In genomic region chr17:18314731-18315497, GRCh38 we compare ENCODE assay signal across 8 cellular contexts. TPM values are rescaled to one million over a fixed set of nuclear protein-coding genes. Genes with fewer than 3 reads are reported as not detected.
DNase-seq lines count a peak whose midpoint lies in the region; ATAC-seq and TF ChIP-seq lines count a peak whose summit lies in the region.

Gene SMCR8 (plus strand): TSS chr17:18315293. CDS start chr17:18315790, 497 bp downstream.
Gene TOP3A (minus strand): TSS chr17:18314994. CDS start chr17:18314778, 216 bp downstream.

- POLR2A ChIA-PET in IMR-90 (lab: Charles Lee; ENCODE audit: unreplicated experiment), result no interaction called here

- H2AK5ac ChIP-seq in IMR-90 (ENCODE audit: low read depth, low read length), result peak within 1 kb of the TSS; percentile 80

- H2BK5ac ChIP-seq in IMR-90 (ENCODE audit: low read depth, low read length, poor library complexity, severe bottlenecking), result peak within 1 kb of the TSS; percentile 67

- CTCF ChIA-PET in IMR-90 (lab: Yijun Ruan, JAX), result no interaction called here

- ATAC-seq in GM21528 (IDR thresholded peaks at IDR 0.05; ENCODE audit: low FRiP score, unreplicated experiment) (peak; percentile 79), IMR-90 (ENCODE audit: low read depth) (peak; percentile 97)

- peak within 1 kb of the TSS; percentile 83 for H3K9ac ChIP-seq in IMR-90 (ENCODE audit: low read depth, low read length)

- 0% methylated on average over 42 of the region's 72 CpGs; no CpG with 5 or more reads in 1 of the 2 experiments for WGBS in IMR-90 (ENCODE audit: extremely low coverage in 2 of 2, insufficient read length in 1 of 2), 2 experiments

- H3K14ac ChIP-seq in IMR-90 (replicated peaks; ENCODE audit: low read depth, low read length), result peak within 1 kb of the TSS; percentile 90

- peaks cover 23% of the 10 kb centered on the region for H3K9me1 ChIP-seq in IMR-90 (ENCODE audit: insufficient read depth, low read length)

- in situ Hi-C loops in IMR-90 (cut with MboI; ENCODE audit: low sequenced_read_pairs), result no loop called here

- DNase-seq in DMS 273 (lab: John Stamatoyannopoulos, UW; ENCODE audit: unreplicated experiment) (peak; percentile 96), IMR-90 (peak; percentile 98), OCI-M1 (lab: John Stamatoyannopoulos, UW) (peak; percentile 94), activated T-cell treated with anti-CD3 and anti-CD28 coated beads for 24 hours (ENCODE audit: low read depth) (peak; percentile 99), epidermal melanocyte (ENCODE audit: insufficient read length, low spot score) (peak; percentile 70), middle frontal gyrus (ENCODE audit: extremely low spot score, low spot score) (peak; percentile 93)
- peak; percentile 95 to 97 for DNase-seq in stimulated activated CD8-positive, alpha-beta memory T cell treated with anti-CD3 and anti-CD28 coated beads, Interleukin-2, amount 100 ng/mL, for 48 hours (ENCODE audit: low read depth in 2 of 2)

- H3K56ac ChIP-seq in IMR-90 (ENCODE audit: extremely low read depth, insufficient read depth, low read length), result peak within 1 kb of the TSS; percentile 60

- H3K27ac ChIP-seq in IMR-90 (ENCODE audit: insufficient read depth, low read length), result peak within 1 kb of the TSS; percentile 83

- H3K4me3 ChIP-seq in IMR-90 (ENCODE audit: insufficient read depth, low read depth, low read length), result peak within 1 kb of the TSS; percentile 88

- peaks cover 10% of the 10 kb centered on the region for H3K4me1 ChIP-seq in IMR-90 (ENCODE audit: control insufficient read depth, insufficient read depth, low read length)

- peak within 1 kb of the TSS; percentile 77 for H4K91ac ChIP-seq in IMR-90 (ENCODE audit: insufficient read depth, low read depth, low read length)

- H4K8ac ChIP-seq in IMR-90 (ENCODE audit: low read depth in 2 of 2, low read length in 2 of 2), result peak within 1 kb of the TSS; percentile 82 to 94

- H2AFZ ChIP-seq in IMR-90 (replicated peaks; ENCODE audit: low read length, poor library complexity), result peak within 1 kb of the TSS; percentile 96

- peak within 1 kb of the TSS; percentile 83 for H3K4ac ChIP-seq in IMR-90 (ENCODE audit: low read depth, low read length)

- H2AK9ac ChIP-seq in IMR-90 (replicated peaks; ENCODE audit: low read depth, low read length, poor library complexity), result peak within 1 kb of the TSS; percentile 85

- peak within 1 kb of the TSS; percentile 80 for H4K5ac ChIP-seq in IMR-90 (ENCODE audit: low read depth, low read length)

- no peak for TF ChIP-seq CTCF in IMR-90 (conservative IDR thresholded peaks at IDR 0.05; ENCODE audit: low read depth, low read length)

- H2BK20ac ChIP-seq in IMR-90 (ENCODE audit: low read depth, low read length), result no peak within 1 kb of the TSS

- H2BK120ac ChIP-seq in IMR-90 (ENCODE audit: low read depth, low read length), result peak within 1 kb of the TSS; percentile 7; the same call in 1 of the 2 replicates

- intact Hi-C loops in IMR-90 (cut with micrococcal nuclease), result no loop called here

- H3K27me3 ChIP-seq in IMR-90 (ENCODE audit: control insufficient read depth, insufficient read depth, low read length), result no peaks in the 10 kb centered on the region

- no peaks in the 10 kb centered on the region for H3K9me3 ChIP-seq in IMR-90 (ENCODE audit: control insufficient read depth, insufficient read depth, low read length)

- peak; percentile 90 for TF ChIP-seq POLR2A in IMR-90 (IDR thresholded peaks at IDR 0.05; ENCODE audit: low read depth, low read length)

- dilution Hi-C loops in IMR-90 (cut with HindIII; ENCODE audit: low sequenced_read_pairs, unreplicated experiment), result no loop called here

- no peak within 1 kb of the TSS for H3K18ac ChIP-seq in IMR-90 (ENCODE audit: low read depth, low read length)

- H3K79me1 ChIP-seq in IMR-90 (ENCODE audit: low read depth in 1 of 2, low read length in 2 of 2), result peaks cover 32 to 91% of the 10 kb centered on the region in 2 experiments

- H4K20me1 ChIP-seq in IMR-90 (ENCODE audit: insufficient read depth, low read length), result peaks cover 43% of the 10 kb centered on the region

- H3K36me3 ChIP-seq in IMR-90 (ENCODE audit: control insufficient read depth, insufficient read depth, low read length), result peaks cover 25% of the 10 kb centered on the region

- peak within 1 kb of the TSS; percentile 73 for H3K23ac ChIP-seq in IMR-90 (ENCODE audit: low read depth, low read length)

- TF ChIP-seq RAD21 in IMR-90 (IDR thresholded peaks at IDR 0.05; ENCODE audit: low read length), result no peak

- H3K4me2 ChIP-seq in IMR-90 (ENCODE audit: low read depth, low read length), result peak within 1 kb of the TSS; percentile 89

- no peak within 1 kb of the TSS for H2BK15ac ChIP-seq in IMR-90 (ENCODE audit: low read depth, low read length)

- no TSS peak for BruUV-seq in IMR-90 (replicated peaks; lab: Mats Ljungman, UMichigan)

TF ChIP-seq in IMR-90, 13 proteins besides CTCF, POLR2A, EP300 and RAD21:
- no peak; the same call in 1 of the 2 replicates for TF ChIP-seq MXI1 (IDR thresholded peaks at IDR 0.05; ENCODE audit: borderline replicate concordance, low read depth, low read length)
- no peak for TF ChIP-seq RCOR1 (IDR thresholded peaks at IDR 0.05; ENCODE audit: insufficient replicate concordance, low read length)
- TF ChIP-seq RFX5 (IDR thresholded peaks at IDR 0.05; ENCODE audit: low read depth, low read length), result no peak
- TF ChIP-seq BHLHE40 (IDR thresholded peaks at IDR 0.05; ENCODE audit: low read depth, low read length), result peak; percentile 93
- no peak for TF ChIP-seq ELK1 (IDR thresholded peaks at IDR 0.05; ENCODE audit: borderline replicate concordance, low read depth, low read length)
- TF ChIP-seq USF2 (IDR thresholded peaks at IDR 0.05; ENCODE audit: low read depth, low read length), result peak; percentile 99
- 0 out of 2 replicates have a peak, but pooled peaks have one; percentile 45 for TF ChIP-seq CEBPB (IDR thresholded peaks at IDR 0.05; ENCODE audit: low read depth, low read length)
- peak; percentile 83; the same call in 1 of the 2 replicates for TF ChIP-seq FOS (IDR thresholded peaks at IDR 0.05; ENCODE audit: low read depth, low read length)
- peak; percentile 64; the same call in 1 of the 2 replicates for TF ChIP-seq MAZ (IDR thresholded peaks at IDR 0.05; ENCODE audit: borderline replicate concordance, low read depth, low read length)

RNA-seq across cellular contexts. Expression of gene SMCR8, which starts in this region (rescaled TPM):
- 10.6 and 10.9 TPM in 2 replicates for total RNA-seq in IMR-90 (2012; rRNA removed)
- 7.1 and 7.2 TPM in 2 replicates for polyA plus RNA-seq in IMR-90 (2012; rRNA removed)
- 2.8 and 3.8 TPM in 2 replicates for polyA plus RNA-seq in IMR-90 (2012; cell fraction: cytosol; rRNA removed)
- 6.9 and 10.3 TPM in 2 replicates for polyA plus RNA-seq in IMR-90 (2012; cell fraction: nucleus; rRNA removed; ENCODE audit: low replicate concordance)

RNA-seq across cellular contexts. Expression of gene TOP3A, which starts in this region (rescaled TPM):
- total RNA-seq in IMR-90 (2012; rRNA removed), result 21.3 and 25.6 TPM in 2 replicates
- polyA plus RNA-seq in IMR-90 (2012; rRNA removed), result 12.4 and 13.4 TPM in 2 replicates
- polyA plus RNA-seq in IMR-90 (2012; cell fraction: cytosol; rRNA removed), result 6.9 and 11.3 TPM in 2 replicates
- polyA plus RNA-seq in IMR-90 (2012; cell fraction: nucleus; rRNA removed; ENCODE audit: low replicate concordance), result 27.6 and 28.4 TPM in 2 replicates

Comparison
In these comparisons a context has a peak if more than half of its experiments do, and no peak if none do; other contexts are left out.
1. Peak in every context shown above with its lines: DNase-seq, ATAC-seq, H3K4me3 ChIP-seq and H3K27ac ChIP-seq.